Comparison of ENCODE assay signal across 1 cellular context in the genomic region with DNA sequence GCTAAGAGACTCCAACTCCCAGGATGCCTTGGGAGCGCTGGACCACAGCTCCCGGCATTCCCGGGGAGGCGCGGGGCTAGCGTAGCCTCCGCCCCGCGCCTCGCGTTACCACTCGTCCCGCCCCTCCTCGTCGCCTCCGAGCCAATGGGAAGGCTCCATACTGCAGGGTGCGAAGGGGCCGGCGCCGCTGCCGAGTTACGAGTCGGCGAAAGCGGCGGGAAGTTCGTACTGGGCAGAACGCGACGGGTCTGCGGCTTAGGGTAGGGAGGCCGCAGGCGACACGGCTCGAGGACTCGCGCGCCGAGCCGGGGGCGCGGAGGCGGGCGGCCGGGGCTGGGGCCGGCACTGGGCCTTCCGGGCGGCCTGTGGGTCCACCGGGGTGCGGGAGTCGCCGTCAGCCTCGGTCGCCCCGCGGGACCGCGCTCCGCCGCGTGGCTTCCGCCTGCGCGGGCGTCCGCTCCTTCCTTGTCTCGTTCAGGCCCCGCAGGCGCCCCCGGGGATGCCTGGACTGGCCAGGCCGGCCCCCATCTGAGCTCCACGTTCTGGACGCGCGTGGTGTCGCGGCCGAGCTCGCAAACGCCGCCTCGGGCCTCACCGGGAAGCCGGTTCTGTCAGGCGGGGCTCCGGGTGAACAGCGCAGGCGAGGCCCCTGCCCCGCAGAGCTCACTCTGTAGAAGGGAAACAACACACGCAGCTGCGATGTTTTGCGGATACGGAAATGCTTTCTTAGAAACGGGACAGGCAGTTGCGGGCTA.
A peak's percentile ranks its signal among the peaks of the same experiment; 100 is the strongest.
TF ChIP-seq lines count a peak whose summit lies in the region.

A gene with protein sequence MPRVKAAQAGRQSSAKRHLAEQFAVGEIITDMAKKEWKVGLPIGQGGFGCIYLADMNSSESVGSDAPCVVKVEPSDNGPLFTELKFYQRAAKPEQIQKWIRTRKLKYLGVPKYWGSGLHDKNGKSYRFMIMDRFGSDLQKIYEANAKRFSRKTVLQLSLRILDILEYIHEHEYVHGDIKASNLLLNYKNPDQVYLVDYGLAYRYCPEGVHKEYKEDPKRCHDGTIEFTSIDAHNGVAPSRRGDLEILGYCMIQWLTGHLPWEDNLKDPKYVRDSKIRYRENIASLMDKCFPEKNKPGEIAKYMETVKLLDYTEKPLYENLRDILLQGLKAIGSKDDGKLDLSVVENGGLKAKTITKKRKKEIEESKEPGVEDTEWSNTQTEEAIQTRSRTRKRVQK (plus strand): TSS at position 195 of the 755 bp plus-strand sequence. CDS start 36,090 bp downstream, outside the sequence.

TF ChIP-seq in HepG2, 621 proteins besides CTCF, POLR2A, EP300 and RAD21 (continued from another document and continues in another):
- TF ChIP-seq, protein P1, sequence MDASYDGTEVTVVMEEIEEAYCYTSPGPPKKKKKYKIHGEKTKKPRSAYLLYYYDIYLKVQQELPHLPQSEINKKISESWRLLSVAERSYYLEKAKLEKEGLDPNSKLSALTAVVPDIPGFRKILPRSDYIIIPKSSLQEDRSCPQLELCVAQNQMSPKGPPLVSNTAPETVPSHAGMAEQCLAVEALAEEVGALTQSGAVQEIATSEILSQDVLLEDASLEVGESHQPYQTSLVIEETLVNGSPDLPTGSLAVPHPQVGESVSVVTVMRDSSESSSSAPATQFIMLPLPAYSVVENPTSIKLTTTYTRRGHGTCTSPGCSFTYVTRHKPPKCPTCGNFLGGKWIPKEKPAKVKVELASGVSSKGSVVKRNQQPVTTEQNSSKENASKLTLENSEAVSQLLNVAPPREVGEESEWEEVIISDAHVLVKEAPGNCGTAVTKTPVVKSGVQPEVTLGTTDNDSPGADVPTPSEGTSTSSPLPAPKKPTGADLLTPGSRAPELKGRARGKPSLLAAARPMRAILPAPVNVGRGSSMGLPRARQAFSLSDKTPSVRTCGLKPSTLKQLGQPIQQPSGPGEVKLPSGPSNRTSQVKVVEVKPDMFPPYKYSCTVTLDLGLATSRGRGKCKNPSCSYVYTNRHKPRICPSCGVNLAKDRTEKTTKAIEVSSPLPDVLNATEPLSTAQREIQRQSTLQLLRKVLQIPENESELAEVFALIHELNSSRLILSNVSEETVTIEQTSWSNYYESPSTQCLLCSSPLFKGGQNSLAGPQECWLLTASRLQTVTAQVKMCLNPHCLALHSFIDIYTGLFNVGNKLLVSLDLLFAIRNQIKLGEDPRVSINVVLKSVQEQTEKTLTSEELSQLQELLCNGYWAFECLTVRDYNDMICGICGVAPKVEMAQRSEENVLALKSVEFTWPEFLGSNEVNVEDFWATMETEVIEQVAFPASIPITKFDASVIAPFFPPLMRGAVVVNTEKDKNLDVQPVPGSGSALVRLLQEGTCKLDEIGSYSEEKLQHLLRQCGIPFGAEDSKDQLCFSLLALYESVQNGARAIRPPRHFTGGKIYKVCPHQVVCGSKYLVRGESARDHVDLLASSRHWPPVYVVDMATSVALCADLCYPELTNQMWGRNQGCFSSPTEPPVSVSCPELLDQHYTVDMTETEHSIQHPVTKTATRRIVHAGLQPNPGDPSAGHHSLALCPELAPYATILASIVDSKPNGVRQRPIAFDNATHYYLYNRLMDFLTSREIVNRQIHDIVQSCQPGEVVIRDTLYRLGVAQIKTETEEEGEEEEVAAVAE (CRISPR knock-in tag; IDR thresholded peaks at IDR 0.05; ENCODE audit: borderline replicate concordance) = peak; percentile 99
- TF ChIP-seq, protein P2, sequence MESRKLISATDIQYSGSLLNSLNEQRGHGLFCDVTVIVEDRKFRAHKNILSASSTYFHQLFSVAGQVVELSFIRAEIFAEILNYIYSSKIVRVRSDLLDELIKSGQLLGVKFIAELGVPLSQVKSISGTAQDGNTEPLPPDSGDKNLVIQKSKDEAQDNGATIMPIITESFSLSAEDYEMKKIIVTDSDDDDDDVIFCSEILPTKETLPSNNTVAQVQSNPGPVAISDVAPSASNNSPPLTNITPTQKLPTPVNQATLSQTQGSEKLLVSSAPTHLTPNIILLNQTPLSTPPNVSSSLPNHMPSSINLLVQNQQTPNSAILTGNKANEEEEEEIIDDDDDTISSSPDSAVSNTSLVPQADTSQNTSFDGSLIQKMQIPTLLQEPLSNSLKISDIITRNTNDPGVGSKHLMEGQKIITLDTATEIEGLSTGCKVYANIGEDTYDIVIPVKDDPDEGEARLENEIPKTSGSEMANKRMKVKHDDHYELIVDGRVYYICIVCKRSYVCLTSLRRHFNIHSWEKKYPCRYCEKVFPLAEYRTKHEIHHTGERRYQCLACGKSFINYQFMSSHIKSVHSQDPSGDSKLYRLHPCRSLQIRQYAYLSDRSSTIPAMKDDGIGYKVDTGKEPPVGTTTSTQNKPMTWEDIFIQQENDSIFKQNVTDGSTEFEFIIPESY (CRISPR knock-in tag; IDR thresholded peaks at IDR 0.05) = no peak
- no peak for TF ChIP-seq ZSCAN29 (CRISPR knock-in tag; conservative IDR thresholded peaks at IDR 0.05)
- peak; percentile 70 for TF ChIP-seq IRF2 (CRISPR knock-in tag; IDR thresholded peaks at IDR 0.05)
- TF ChIP-seq ZFX (CRISPR knock-in tag; IDR thresholded peaks at IDR 0.05; ENCODE audit: low read depth) = peak; percentile 88
- no peak for TF ChIP-seq NR2F1 (CRISPR knock-in tag; IDR thresholded peaks at IDR 0.05)
- 0 out of 2 replicates have a peak, but pooled peaks have one; percentile 70 for TF ChIP-seq CSRNP2 (CRISPR knock-in tag; conservative IDR thresholded peaks at IDR 0.05; ENCODE audit: low read depth)
- TF ChIP-seq KDM5A (IDR thresholded peaks at IDR 0.05; ENCODE audit: borderline replicate concordance, low read length) = peak; percentile 34; the same call in 1 of the 2 replicates
- no peak for TF ChIP-seq PAF1 (CRISPR knock-in tag; IDR thresholded peaks at IDR 0.05)
- TF ChIP-seq ZNF383 (CRISPR knock-in tag; IDR thresholded peaks at IDR 0.05; ENCODE audit: borderline replicate concordance) = no peak
- TF ChIP-seq GABPB1 (CRISPR knock-in tag; IDR thresholded peaks at IDR 0.05) = peak; percentile 89
- TF ChIP-seq SNAPC4 (CRISPR knock-in tag; IDR thresholded peaks at IDR 0.05) = no peak
- TF ChIP-seq ZNF678 (CRISPR knock-in tag; IDR thresholded peaks at IDR 0.05) = peak; percentile 27; the same call in 1 of the 2 replicates
- no peak for TF ChIP-seq ZNF512 (CRISPR knock-in tag; IDR thresholded peaks at IDR 0.05)
- TF ChIP-seq, protein P3, sequence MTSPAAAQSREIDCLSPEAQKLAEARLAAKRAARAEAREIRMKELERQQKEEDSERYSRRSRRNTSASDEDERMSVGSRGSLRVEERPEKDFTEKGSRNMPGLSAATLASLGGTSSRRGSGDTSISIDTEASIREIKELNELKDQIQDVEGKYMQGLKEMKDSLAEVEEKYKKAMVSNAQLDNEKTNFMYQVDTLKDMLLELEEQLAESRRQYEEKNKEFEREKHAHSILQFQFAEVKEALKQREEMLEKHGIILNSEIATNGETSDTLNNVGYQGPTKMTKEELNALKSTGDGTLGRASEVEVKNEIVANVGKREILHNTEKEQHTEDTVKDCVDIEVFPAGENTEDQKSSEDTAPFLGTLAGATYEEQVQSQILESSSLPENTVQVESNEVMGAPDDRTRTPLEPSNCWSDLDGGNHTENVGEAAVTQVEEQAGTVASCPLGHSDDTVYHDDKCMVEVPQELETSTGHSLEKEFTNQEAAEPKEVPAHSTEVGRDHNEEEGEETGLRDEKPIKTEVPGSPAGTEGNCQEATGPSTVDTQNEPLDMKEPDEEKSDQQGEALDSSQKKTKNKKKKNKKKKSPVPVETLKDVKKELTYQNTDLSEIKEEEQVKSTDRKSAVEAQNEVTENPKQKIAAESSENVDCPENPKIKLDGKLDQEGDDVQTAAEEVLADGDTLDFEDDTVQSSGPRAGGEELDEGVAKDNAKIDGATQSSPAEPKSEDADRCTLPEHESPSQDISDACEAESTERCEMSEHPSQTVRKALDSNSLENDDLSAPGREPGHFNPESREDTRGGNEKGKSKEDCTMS (CRISPR knock-in tag; conservative IDR thresholded peaks at IDR 0.05) = no peak
- TF ChIP-seq MAZ (IDR thresholded peaks at IDR 0.05; ENCODE audit: borderline replicate concordance, low read depth, low read length) = peak; percentile 70
- peak; percentile 49 for TF ChIP-seq MAZ (CRISPR knock-in tag; IDR thresholded peaks at IDR 0.05; ENCODE audit: low read depth)
- peak; percentile 98 for TF ChIP-seq SIN3A (IDR thresholded peaks at IDR 0.05; ENCODE audit: borderline replicate concordance, low read depth, low read length)
- TF ChIP-seq, protein P4, sequence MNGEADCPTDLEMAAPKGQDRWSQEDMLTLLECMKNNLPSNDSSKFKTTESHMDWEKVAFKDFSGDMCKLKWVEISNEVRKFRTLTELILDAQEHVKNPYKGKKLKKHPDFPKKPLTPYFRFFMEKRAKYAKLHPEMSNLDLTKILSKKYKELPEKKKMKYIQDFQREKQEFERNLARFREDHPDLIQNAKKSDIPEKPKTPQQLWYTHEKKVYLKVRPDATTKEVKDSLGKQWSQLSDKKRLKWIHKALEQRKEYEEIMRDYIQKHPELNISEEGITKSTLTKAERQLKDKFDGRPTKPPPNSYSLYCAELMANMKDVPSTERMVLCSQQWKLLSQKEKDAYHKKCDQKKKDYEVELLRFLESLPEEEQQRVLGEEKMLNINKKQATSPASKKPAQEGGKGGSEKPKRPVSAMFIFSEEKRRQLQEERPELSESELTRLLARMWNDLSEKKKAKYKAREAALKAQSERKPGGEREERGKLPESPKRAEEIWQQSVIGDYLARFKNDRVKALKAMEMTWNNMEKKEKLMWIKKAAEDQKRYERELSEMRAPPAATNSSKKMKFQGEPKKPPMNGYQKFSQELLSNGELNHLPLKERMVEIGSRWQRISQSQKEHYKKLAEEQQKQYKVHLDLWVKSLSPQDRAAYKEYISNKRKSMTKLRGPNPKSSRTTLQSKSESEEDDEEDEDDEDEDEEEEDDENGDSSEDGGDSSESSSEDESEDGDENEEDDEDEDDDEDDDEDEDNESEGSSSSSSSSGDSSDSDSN (CRISPR knock-in tag; IDR thresholded peaks at IDR 0.05) = peak; percentile 22; the same call in 1 of the 2 replicates
- no peak for TF ChIP-seq ZFP91 (CRISPR knock-in tag; IDR thresholded peaks at IDR 0.05; ENCODE audit: borderline replicate concordance)
